In the genomic region with DNA sequence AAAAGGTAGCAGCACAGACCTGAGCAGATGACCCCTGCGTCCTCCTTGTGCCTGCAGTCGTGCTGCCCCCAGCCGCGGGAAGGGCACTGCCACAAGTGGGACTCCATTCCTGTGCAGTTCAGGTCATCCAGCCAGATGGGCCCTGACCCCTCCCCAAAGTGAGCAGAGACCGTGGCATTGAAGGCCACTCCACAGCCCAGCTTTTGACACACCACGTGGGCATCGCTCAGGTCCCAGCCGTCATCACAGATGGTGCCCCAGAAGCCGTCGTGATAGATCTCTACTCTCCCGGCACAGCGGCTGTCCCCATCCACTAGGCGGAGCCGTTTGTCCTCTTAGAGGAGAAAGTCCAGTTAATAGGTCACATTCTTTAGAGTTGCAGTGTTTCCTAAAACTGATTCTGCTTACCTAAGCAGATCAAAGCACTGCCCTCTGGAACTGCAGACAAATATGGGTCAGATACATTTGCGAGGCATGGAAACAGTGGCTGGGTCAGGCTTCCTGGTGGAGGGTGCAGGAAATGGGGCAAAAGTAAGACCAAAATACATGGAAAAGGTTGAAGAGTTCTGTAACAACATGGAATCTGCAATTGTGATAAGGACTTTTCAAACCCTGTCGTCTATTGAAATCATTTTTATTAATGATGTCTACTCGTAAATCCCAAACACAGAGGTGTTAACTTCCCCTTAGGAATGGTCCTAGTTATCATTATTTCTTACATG, we compare ENCODE assay signal across 7 cellular contexts.
DNase-seq lines count a peak whose midpoint lies in the region; ATAC-seq and TF ChIP-seq lines count a peak whose summit lies in the region.

No MANE protein-coding gene starts in this region.

- peak; percentile 36 for ATAC-seq in stimulated activated naive CD8-positive, alpha-beta T cell treated with anti-CD3 and anti-CD28 coated beads, Interleukin-15, Interleukin-2, amounts not matched to agents 100 U/mL and 50 U/mL, for 24 hours
- no peak for ATAC-seq in HG03097 (IDR thresholded peaks at IDR 0.05; ENCODE audit: low FRiP score, unreplicated experiment)

- no peak overlapping the region for H3K9ac ChIP-seq in SU-DHL-6 (ENCODE audit: low read length)

- no peak overlapping the region for H3K4me2 ChIP-seq in SU-DHL-6 (ENCODE audit: low read depth, low read length, poor library complexity, severe bottlenecking)

- H3K4me1 ChIP-seq in left ventricle myocardium inferior = no peaks in the 10 kb centered on the region

- H3K36me3 ChIP-seq in SU-DHL-6 (ENCODE audit: low read length) (no peaks in the 10 kb centered on the region), left ventricle myocardium inferior (no peaks in the 10 kb centered on the region)

- TF ChIP-seq RAD21 in Ishikawa (IDR thresholded peaks at IDR 0.05; ENCODE audit: low read depth) = peak; percentile 78

- H3K27ac ChIP-seq in SU-DHL-6 (ENCODE audit: low read depth, low read length) (no peak overlapping the region), left ventricle myocardium inferior (replicated peaks) (no peak overlapping the region)

- H3K9me3 ChIP-seq in SU-DHL-6 (ENCODE audit: insufficient read depth, low read length) = no peaks in the 10 kb centered on the region
- no peaks in the 10 kb centered on the region for H3K9me3 ChIP-seq in left ventricle myocardium inferior (replicated peaks)

- H3K27me3 ChIP-seq in SU-DHL-6 (ENCODE audit: low read length) (no peaks in the 10 kb centered on the region), left ventricle myocardium inferior (ENCODE audit: low read depth) (peaks cover 19% of the 10 kb centered on the region)

- H3F3A ChIP-seq in SU-DHL-6 (ENCODE audit: insufficient read depth) = no peaks in the 10 kb centered on the region

- intact Hi-C loops in left ventricle myocardium inferior (cut with micrococcal nuclease) = no loop called here

- no peaks in the 10 kb centered on the region for H4K20me1 ChIP-seq in SU-DHL-6 (ENCODE audit: low read depth, low read length)

- no peak for TF ChIP-seq EP300 in Ishikawa (IDR thresholded peaks at IDR 0.05; ENCODE audit: borderline replicate concordance)

- H2AFZ ChIP-seq in SU-DHL-6 (ENCODE audit: low read depth, low read length, severe bottlenecking) = no peak overlapping the region

- TF ChIP-seq CTCF in SU-DHL-6 (IDR thresholded peaks at IDR 0.05; ENCODE audit: insufficient read depth, low read length, poor library complexity, severe bottlenecking) = peak; percentile 33
- TF ChIP-seq CTCF in left ventricle myocardium inferior (IDR thresholded peaks at IDR 0.05; ENCODE audit: borderline replicate concordance) = peak; percentile 31

- DNase-seq in ELR (ENCODE audit: low read depth) = peak; percentile 62
- DNase-seq in left ventricle myocardium inferior = peak; percentile 17
- DNase-seq in stimulated activated naive CD8-positive, alpha-beta T cell treated with anti-CD3 and anti-CD28 coated beads, Interleukin-15, Interleukin-2, amounts not matched to agents 100 U/mL and 50 U/mL, for 24 hours = peak; percentile 25
- no peak for DNase-seq in mesenteric fat pad (ENCODE audit: low spot score)

- H3K79me2 ChIP-seq in SU-DHL-6 (ENCODE audit: insufficient read depth, low read length) = no peaks in the 10 kb centered on the region

- H3K9me2 ChIP-seq in SU-DHL-6 (replicated peaks; ENCODE audit: insufficient read depth, low read length) = no peaks in the 10 kb centered on the region

- no peak overlapping the region for H3K4me3 ChIP-seq in SU-DHL-6 (ENCODE audit: insufficient read depth, low read length, poor library complexity, severe bottlenecking)
- no peak overlapping the region for H3K4me3 ChIP-seq in left ventricle myocardium inferior

TF ChIP-seq in Ishikawa, 13 proteins besides CTCF, POLR2A, EP300 and RAD21:
- TF ChIP-seq TCF12 (IDR thresholded peaks at IDR 0.05; ENCODE audit: low read depth) = no peak
- TF ChIP-seq TAF1 (IDR thresholded peaks at IDR 0.05; ENCODE audit: low read depth) = no peak
- no peak for TF ChIP-seq CEBPB (IDR thresholded peaks at IDR 0.05)
- TF ChIP-seq, protein P1, sequence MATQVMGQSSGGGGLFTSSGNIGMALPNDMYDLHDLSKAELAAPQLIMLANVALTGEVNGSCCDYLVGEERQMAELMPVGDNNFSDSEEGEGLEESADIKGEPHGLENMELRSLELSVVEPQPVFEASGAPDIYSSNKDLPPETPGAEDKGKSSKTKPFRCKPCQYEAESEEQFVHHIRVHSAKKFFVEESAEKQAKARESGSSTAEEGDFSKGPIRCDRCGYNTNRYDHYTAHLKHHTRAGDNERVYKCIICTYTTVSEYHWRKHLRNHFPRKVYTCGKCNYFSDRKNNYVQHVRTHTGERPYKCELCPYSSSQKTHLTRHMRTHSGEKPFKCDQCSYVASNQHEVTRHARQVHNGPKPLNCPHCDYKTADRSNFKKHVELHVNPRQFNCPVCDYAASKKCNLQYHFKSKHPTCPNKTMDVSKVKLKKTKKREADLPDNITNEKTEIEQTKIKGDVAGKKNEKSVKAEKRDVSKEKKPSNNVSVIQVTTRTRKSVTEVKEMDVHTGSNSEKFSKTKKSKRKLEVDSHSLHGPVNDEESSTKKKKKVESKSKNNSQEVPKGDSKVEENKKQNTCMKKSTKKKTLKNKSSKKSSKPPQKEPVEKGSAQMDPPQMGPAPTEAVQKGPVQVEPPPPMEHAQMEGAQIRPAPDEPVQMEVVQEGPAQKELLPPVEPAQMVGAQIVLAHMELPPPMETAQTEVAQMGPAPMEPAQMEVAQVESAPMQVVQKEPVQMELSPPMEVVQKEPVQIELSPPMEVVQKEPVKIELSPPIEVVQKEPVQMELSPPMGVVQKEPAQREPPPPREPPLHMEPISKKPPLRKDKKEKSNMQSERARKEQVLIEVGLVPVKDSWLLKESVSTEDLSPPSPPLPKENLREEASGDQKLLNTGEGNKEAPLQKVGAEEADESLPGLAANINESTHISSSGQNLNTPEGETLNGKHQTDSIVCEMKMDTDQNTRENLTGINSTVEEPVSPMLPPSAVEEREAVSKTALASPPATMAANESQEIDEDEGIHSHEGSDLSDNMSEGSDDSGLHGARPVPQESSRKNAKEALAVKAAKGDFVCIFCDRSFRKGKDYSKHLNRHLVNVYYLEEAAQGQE (IDR thresholded peaks at IDR 0.05; ENCODE audit: low read depth) = no peak
- TF ChIP-seq FOXM1 (IDR thresholded peaks at IDR 0.05; ENCODE audit: borderline replicate concordance, low read depth) = no peak
- TF ChIP-seq, protein P2, sequence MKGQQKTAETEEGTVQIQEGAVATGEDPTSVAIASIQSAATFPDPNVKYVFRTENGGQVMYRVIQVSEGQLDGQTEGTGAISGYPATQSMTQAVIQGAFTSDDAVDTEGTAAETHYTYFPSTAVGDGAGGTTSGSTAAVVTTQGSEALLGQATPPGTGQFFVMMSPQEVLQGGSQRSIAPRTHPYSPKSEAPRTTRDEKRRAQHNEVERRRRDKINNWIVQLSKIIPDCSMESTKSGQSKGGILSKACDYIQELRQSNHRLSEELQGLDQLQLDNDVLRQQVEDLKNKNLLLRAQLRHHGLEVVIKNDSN (IDR thresholded peaks at IDR 0.05) = no peak
- TF ChIP-seq YY1 (IDR thresholded peaks at IDR 0.05; ENCODE audit: low read depth) = no peak
- TF ChIP-seq EGR1 (IDR thresholded peaks at IDR 0.05) = no peak
- no peak for TF ChIP-seq NFIC (IDR thresholded peaks at IDR 0.05)
- TF ChIP-seq, protein P3, sequence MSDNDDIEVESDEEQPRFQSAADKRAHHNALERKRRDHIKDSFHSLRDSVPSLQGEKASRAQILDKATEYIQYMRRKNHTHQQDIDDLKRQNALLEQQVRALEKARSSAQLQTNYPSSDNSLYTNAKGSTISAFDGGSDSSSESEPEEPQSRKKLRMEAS (IDR thresholded peaks at IDR 0.05) = no peak
- TF ChIP-seq CREB1 (IDR thresholded peaks at IDR 0.05; ENCODE audit: low read depth) = no peak
- TF ChIP-seq TEAD4 (IDR thresholded peaks at IDR 0.05) = no peak
- no peak for TF ChIP-seq ZBTB7A (IDR thresholded peaks at IDR 0.05; ENCODE audit: low read depth)
TF ChIP-seq in Ishikawa: peak in this region for 0.
